ENCODE assay signal across 24 cellular contexts in genomic region chr12:75893758-75894157, GRCh38.
DNase-seq lines count a peak whose midpoint lies in the region; ATAC-seq, FAIRE-seq and TF ChIP-seq lines count a peak whose summit lies in the region.
"Had no signal": no experiment of that assay in that cellular context is flagged by ENCODE, and none has a peak within 500 bp of the region (broad histone marks: within the 10 kb centered on the region; RNA-seq: fewer than 3 reads in every experiment).

No MANE protein-coding gene starts in this region.

- CTCF ChIA-PET in K562 (lab: Yijun Ruan, JAX; ENCODE audit: low intra/inter-chr PET ratio) = no interaction called here

- in situ Hi-C loops in K562 (cut with MboI) = no loop called here
- in situ Hi-C loops in KBM-7 (cut with MboI; ENCODE audit: low pct_unique_long_range_greater_than_20kb, low sequenced_read_pairs) = no loop called here

- H3K27ac ChIP-seq in K562 (ENCODE audit: extremely low read depth, low read depth, low read length) = no peak overlapping the region
- peak overlapping the region; percentile 23 for H3K27ac ChIP-seq in smooth muscle cell (ENCODE audit: low read depth)
- no peak overlapping the region for H3K27ac ChIP-seq in osteoblast (ENCODE audit: low read depth, low read length)
- no peak overlapping the region for H3K27ac ChIP-seq in upper lobe of left lung
- H3K27ac ChIP-seq: 22Rv1; BLaER1 treated with 17β-estradiol and CSF1 and Interleukin-3, amounts not matched to agents 10 nM and 100 nM had no signal

- H3K9me3 ChIP-seq in K562 (replicated peaks; ENCODE audit: control insufficient read depth, insufficient read depth, low read depth, low read length) (no peaks in the 10 kb centered on the region), smooth muscle cell (replicated peaks; ENCODE audit: low read depth) (no peaks in the 10 kb centered on the region), osteoblast (ENCODE audit: low read depth, low read length) (no peaks in the 10 kb centered on the region), upper lobe of left lung (no peaks in the 10 kb centered on the region)
- H3K9me3 ChIP-seq: A549, BE2C, HAP-1 had no signal

- ATAC-seq in K562 (no peak), upper lobe of left lung (ENCODE audit: low FRiP score in 2 of 2) (no peak)

- no peaks in the 10 kb centered on the region for H3K9me1 ChIP-seq in K562 (ENCODE audit: control insufficient read depth, insufficient read depth, low read length)

- no peaks in the 10 kb centered on the region for H3K27me3 ChIP-seq in K562 (ENCODE audit: control insufficient read depth in 2 of 2, insufficient read depth in 2 of 2, low read length in 2 of 2)
- H3K27me3 ChIP-seq in smooth muscle cell (ENCODE audit: low read depth) = no peaks in the 10 kb centered on the region
- no peaks in the 10 kb centered on the region for H3K27me3 ChIP-seq in osteoblast (ENCODE audit: insufficient read depth, low read length)
- H3K27me3 ChIP-seq in upper lobe of left lung = no peaks in the 10 kb centered on the region
- H3K27me3 ChIP-seq: BE2C; BLaER1 treated with 17β-estradiol and CSF1 and Interleukin-3, amounts not matched to agents 10 nM and 100 nM had no signal

- whole genome bisulfite sequencing in K562 (ENCODE audit: insufficient coverage, low coverage, missing lambda C conversion rate) = 54% methylated on average over 4 of the region's 4 CpGs
- 92% methylated on average over 4 of the region's 4 CpGs for WGBS in smooth muscle cell (ENCODE audit: low lambda C conversion rate)
- whole genome bisulfite sequencing in upper lobe of left lung, 2 donors = 92 to 93% methylated on average over 4 of the region's 4 CpGs

- DNase-seq in LNCaP clone FGC (ENCODE audit: low read depth) (peak; percentile 18), K562 (ENCODE audit: extremely low read depth in 1 of 4, low spot score in 3 of 4) (no peak), smooth muscle cell (lab: John Stamatoyannopoulos, UW; ENCODE audit: unreplicated experiment) (no peak), osteoblast (ENCODE audit: insufficient read length, low spot score, missing footprints) (no peak), KBM-7 (no peak), upper lobe of left lung (no peak)
- DNase-seq: ACHN; AML-193; BE2C; CD4-positive, alpha-beta T cell; CD8-positive, alpha-beta memory T cell; DMS 273 treated with DMSO at 0.1 percent for 48 hours; DMS79; GF-D8; GOT3 had no signal

- no peaks in the 10 kb centered on the region for H3F3A ChIP-seq in smooth muscle cell (ENCODE audit: low read depth)

- TF ChIP-seq CTCF in LNCaP clone FGC (IDR thresholded peaks at IDR 0.05; ENCODE audit: control insufficient read depth, extremely low read depth, insufficient read depth) (no peak), K562 (IDR thresholded peaks at IDR 0.05 in 2 of 3, conservative IDR thresholded peaks at IDR 0.05 in 1 of 3; ENCODE audit: insufficient read depth in 2 of 3, low read depth in 1 of 3, low read length in 3 of 3) (no peak), smooth muscle cell (IDR thresholded peaks at IDR 0.05; ENCODE audit: borderline replicate concordance, insufficient read depth, poor library complexity, severe bottlenecking) (no peak), osteoblast (IDR thresholded peaks at IDR 0.05; ENCODE audit: extremely low read depth, low read depth, low read length) (no peak), upper lobe of left lung (IDR thresholded peaks at IDR 0.05) (no peak)

- no peak for TF ChIP-seq EP300 in K562 (IDR thresholded peaks at IDR 0.05; ENCODE audit: low read length)
- TF ChIP-seq EP300 in upper lobe of left lung (IDR thresholded peaks at IDR 0.05) = no peak

- TF ChIP-seq POLR2A in K562 (conservative IDR thresholded peaks at IDR 0.05) = no peak
- no peak for TF ChIP-seq POLR2A in upper lobe of left lung (IDR thresholded peaks at IDR 0.05)

- H3K4me2 ChIP-seq in K562 (ENCODE audit: insufficient read depth, low read length) (no peak overlapping the region), smooth muscle cell (no peak overlapping the region), osteoblast (ENCODE audit: insufficient read depth, low read length) (no peak overlapping the region)
- H3K4me2 ChIP-seq: A549; BLaER1 treated with 17β-estradiol and CSF1 and Interleukin-3, amounts not matched to agents 10 nM and 100 nM had no signal

- BruUV-seq in K562 (replicated peaks; lab: Mats Ljungman, UMichigan) = no TSS peak

- no peaks in the 10 kb centered on the region for H4K20me1 ChIP-seq in K562 (replicated peaks; ENCODE audit: control insufficient read depth, insufficient read depth, low read length)
- H4K20me1 ChIP-seq in smooth muscle cell (ENCODE audit: low read depth) = no peaks in the 10 kb centered on the region
- no peaks in the 10 kb centered on the region for H4K20me1 ChIP-seq in osteoblast (ENCODE audit: insufficient read depth, low read length)
- H4K20me1 ChIP-seq: BLaER1 treated with 17β-estradiol and CSF1 and Interleukin-3, amounts not matched to agents 10 nM and 100 nM had no signal

- H3K4me3 ChIP-seq in LNCaP clone FGC (ENCODE audit: low read depth, low read length) (no peak overlapping the region), K562 (no peak overlapping the region), smooth muscle cell (no peak overlapping the region), osteoblast (ENCODE audit: insufficient read depth, low read length) (no peak overlapping the region), upper lobe of left lung (no peak overlapping the region)
- H3K4me3 ChIP-seq: A549; BLaER1 treated with 17β-estradiol and CSF1 and Interleukin-3, amounts not matched to agents 10 nM and 100 nM; HAP-1 had no signal

- H3K9ac ChIP-seq in K562 (ENCODE audit: insufficient read depth in 1 of 2, low read depth in 2 of 2, low read length in 2 of 2) (no peak overlapping the region), smooth muscle cell (ENCODE audit: low read depth) (no peak overlapping the region)
- H3K9ac ChIP-seq: BLaER1 treated with 17β-estradiol and CSF1 and Interleukin-3, amounts not matched to agents 10 nM and 100 nM had no signal

- H3K36me3 ChIP-seq in K562 (ENCODE audit: control insufficient read depth, insufficient read depth, low read length) (no peaks in the 10 kb centered on the region), smooth muscle cell (ENCODE audit: low read depth) (no peaks in the 10 kb centered on the region), osteoblast (ENCODE audit: insufficient read depth, low read length) (no peaks in the 10 kb centered on the region), upper lobe of left lung (no peaks in the 10 kb centered on the region)
- H3K36me3 ChIP-seq: BE2C; BLaER1 treated with 17β-estradiol and CSF1 and Interleukin-3, amounts not matched to agents 10 nM and 100 nM; HAP-1 had no signal

- POLR2A ChIA-PET in K562 (lab: Yijun Ruan, JAX) = no interaction called here

- FAIRE-seq in A204.1 (lab: Jason Lieb, UNC) = peak; percentile 43
- no peak for FAIRE-seq in K562 (lab: Jason Lieb, UNC)
- FAIRE-seq: A549, D721Med, GM12891, GM18507, H54 had no signal

- no peaks in the 10 kb centered on the region for H3K79me2 ChIP-seq in K562 (ENCODE audit: control insufficient read depth, insufficient read depth, low read length)
- no peaks in the 10 kb centered on the region for H3K79me2 ChIP-seq in smooth muscle cell (ENCODE audit: low read depth)
- no peaks in the 10 kb centered on the region for H3K79me2 ChIP-seq in osteoblast (ENCODE audit: insufficient read depth, low read length)

- H2AFZ ChIP-seq in K562 (ENCODE audit: low read depth, low read length) = no peak overlapping the region
- H2AFZ ChIP-seq in smooth muscle cell (ENCODE audit: low read depth) = peak overlapping the region; percentile 0
- H2AFZ ChIP-seq in osteoblast (ENCODE audit: low read length) = no peak overlapping the region

- intact Hi-C loops in K562 (cut with micrococcal nuclease) = loop anchor here (1.0 to 10.0 kb wide), 4 partner anchors 41 to 189 kb away; partner anchors contain the start of gene PHLDA1

- TF ChIP-seq RAD21 in K562 (CRISPR knock-in tag; conservative IDR thresholded peaks at IDR 0.05 in 1 of 2, IDR thresholded peaks at IDR 0.05 in 1 of 2) = no peak

- H3K4me1 ChIP-seq in K562 (replicated peaks in 1 of 2; ENCODE audit: control insufficient read depth in 2 of 2, insufficient read depth in 2 of 2, low read length in 2 of 2) (peaks cover 0 to 20% of the 10 kb centered on the region in 2 experiments; a peak in 4 of 5 replicates), smooth muscle cell (ENCODE audit: low read depth) (no peaks in the 10 kb centered on the region), osteoblast (ENCODE audit: insufficient read depth, low read length) (peaks cover 17% of the 10 kb centered on the region), upper lobe of left lung (no peaks in the 10 kb centered on the region)
- H3K4me1 ChIP-seq: BE2C had no signal
